In the genomic region with DNA sequence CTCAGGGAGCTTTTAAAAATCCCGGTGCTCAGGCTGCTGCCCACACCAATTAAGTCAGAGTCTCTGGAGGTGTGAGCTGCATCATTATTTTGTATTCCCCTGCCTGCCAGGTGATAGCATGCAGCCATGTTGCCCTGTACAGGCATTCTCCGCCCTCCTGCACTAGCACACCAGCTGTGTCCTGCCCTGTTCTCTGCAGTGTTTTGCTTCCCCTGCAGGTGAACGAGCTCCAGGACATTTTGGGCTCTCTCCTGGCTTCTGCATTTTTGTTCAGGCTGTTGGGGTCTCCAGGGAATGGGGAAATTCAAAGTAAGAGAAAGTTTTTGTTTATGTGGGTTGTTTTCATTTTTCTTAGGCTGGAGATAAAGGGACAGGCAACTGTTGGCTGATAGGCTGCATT, we compare ENCODE assay signal across 9 cellular contexts.
"Had no signal": no experiment of that assay in that cellular context is flagged by ENCODE, and none has a peak within 500 bp of the region (broad histone marks: within the 10 kb centered on the region; RNA-seq: fewer than 3 reads in every experiment).

No MANE protein-coding gene starts in this region.

- H3K36me3 ChIP-seq: lower lobe of right lung, sigmoid colon, spleen had no signal

- H3K27ac ChIP-seq: dorsolateral prefrontal cortex, lower lobe of right lung, sigmoid colon, spleen had no signal

- H3K4me1 ChIP-seq: lower lobe of right lung, sigmoid colon, spleen had no signal

- H3K27me3 ChIP-seq: sigmoid colon, spleen had no signal

- H3K4me3 ChIP-seq: dorsolateral prefrontal cortex, lower lobe of right lung, sigmoid colon, spleen had no signal

- DNase-seq: activated naive CD4-positive, alpha-beta T cell treated with anti-CD3 and anti-CD28 coated beads, Interleukin-2, amount 10 ng/mL, durations not matched to agents 7 days and 5 days; activated T-cell treated with anti-CD3 and anti-CD28 coated beads for 4 hours; dorsolateral prefrontal cortex; kidney glomerular epithelial cell; lower lobe of right lung; sigmoid colon; spleen; stimulated activated naive CD8-positive, alpha-beta T cell treated with anti-CD3 and anti-CD28 coated beads, Interleukin-15, amount 100 ng/mL, for 72 hours had no signal

- ATAC-seq: esophagus mucosa; lower lobe of right lung; stimulated activated naive CD8-positive, alpha-beta T cell treated with anti-CD3 and anti-CD28 coated beads, Interleukin-15, amount 100 ng/mL, for 72 hours had no signal

- H3K9me3 ChIP-seq: lower lobe of right lung, sigmoid colon had no signal
